20 cellular contexts compared by ENCODE assay signal in genomic region chr2:66271777-66272176, GRCh38.
"Had no signal": no experiment of that assay in that cellular context is flagged by ENCODE, and none has a peak within 500 bp of the region (broad histone marks: within the 10 kb centered on the region; RNA-seq: fewer than 3 reads in every experiment).

No MANE protein-coding gene starts in this region.

- ATAC-seq: left colon; naive thymus-derived CD8-positive, alpha-beta T cell; stimulated activated naive B cell treated with anti-CD40 and anti-IgM and Interleukin-4, amounts not matched to agents 10 μg/mL and 1 μg/mL and 100 μg/mL, for 72 hours; stimulated activated naive CD8-positive, alpha-beta T cell treated with anti-CD3 and anti-CD28 coated beads, Interleukin-15, amount 100 ng/mL, for 72 hours had no signal

- H3K27ac Mint-ChIP-seq: naive thymus-derived CD8-positive, alpha-beta T cell; neural progenitor cell; stimulated activated naive B cell treated with anti-CD40 and anti-IgM and Interleukin-4, amounts not matched to agents 10 μg/mL and 1 μg/mL and 100 μg/mL, for 72 hours; stimulated activated naive CD8-positive, alpha-beta T cell treated with anti-CD3 and anti-CD28 coated beads, Interleukin-15, amount 100 ng/mL, for 72 hours had no signal

- H3K4me3 Mint-ChIP-seq: naive thymus-derived CD8-positive, alpha-beta T cell; neural progenitor cell; stimulated activated naive B cell treated with anti-CD40 and anti-IgM and Interleukin-4, amounts not matched to agents 10 μg/mL and 1 μg/mL and 100 μg/mL, for 72 hours; stimulated activated naive CD8-positive, alpha-beta T cell treated with anti-CD3 and anti-CD28 coated beads, Interleukin-15, amount 100 ng/mL, for 72 hours had no signal

- H3K4me1 Mint-ChIP-seq: naive thymus-derived CD8-positive, alpha-beta T cell; neural progenitor cell; stimulated activated naive B cell treated with anti-CD40 and anti-IgM and Interleukin-4, amounts not matched to agents 10 μg/mL and 1 μg/mL and 100 μg/mL, for 72 hours; stimulated activated naive CD8-positive, alpha-beta T cell treated with anti-CD3 and anti-CD28 coated beads, Interleukin-15, amount 100 ng/mL, for 72 hours had no signal

- H3K4me2 ChIP-seq: hepatocyte, neural progenitor cell had no signal

- H3K9me3 Mint-ChIP-seq: neural progenitor cell; stimulated activated naive B cell treated with anti-CD40 and anti-IgM and Interleukin-4, amounts not matched to agents 10 μg/mL and 1 μg/mL and 100 μg/mL, for 72 hours; stimulated activated naive CD8-positive, alpha-beta T cell treated with anti-CD3 and anti-CD28 coated beads, Interleukin-15, amount 100 ng/mL, for 72 hours had no signal

- H3K79me2 ChIP-seq: hepatocyte had no signal

- H3K4me1 ChIP-seq: colonic mucosa, prostate gland, testis, tibial nerve had no signal

- H2AFZ ChIP-seq: hepatocyte, neural progenitor cell had no signal

- H3K4me3 ChIP-seq: colonic mucosa, esophagus squamous epithelium, hepatocyte, neural progenitor cell, ovary, prostate gland, testis, tibial nerve had no signal

- H3K27ac ChIP-seq: colonic mucosa, esophagus squamous epithelium, hepatocyte, neural progenitor cell, ovary, prostate gland, testis, tibial nerve had no signal

- DNase-seq: colonic mucosa; dermis blood vessel endothelial cell; esophagus squamous epithelium; foreskin fibroblast; head of caudate nucleus; kidney; left colon; mesendoderm; naive thymus-derived CD8-positive, alpha-beta T cell; nucleus accumbens; ovary; stimulated activated CD4-positive, alpha-beta T cell treated with anti-CD3 and anti-CD28 coated beads, Interleukin-2, amount 100 ng/mL, for 24 hours; stimulated activated CD4-positive, alpha-beta T cell treated with anti-CD3 and anti-CD28 coated beads, Interleukin-4, amount 100 ng/mL, for 4 hours; stimulated activated naive B cell treated with anti-CD40 and anti-IgM and Interleukin-4, amounts not matched to agents 10 μg/mL and 1 μg/mL and 100 μg/mL, for 72 hours; stimulated activated naive CD8-positive, alpha-beta T cell treated with anti-CD3 and anti-CD28 coated beads, Interleukin-15, amount 100 ng/mL, for 72 hours; testis had no signal

- H3K27me3 ChIP-seq: colonic mucosa, esophagus squamous epithelium, hepatocyte, neural progenitor cell, ovary, testis, tibial nerve had no signal

- H3K9me3 ChIP-seq: colonic mucosa, esophagus squamous epithelium, ovary, prostate gland, testis, tibial nerve had no signal

- H3K27me3 Mint-ChIP-seq: stimulated activated naive B cell treated with anti-CD40 and anti-IgM and Interleukin-4, amounts not matched to agents 10 μg/mL and 1 μg/mL and 100 μg/mL, for 72 hours; stimulated activated naive CD8-positive, alpha-beta T cell treated with anti-CD3 and anti-CD28 coated beads, Interleukin-15, amount 100 ng/mL, for 72 hours had no signal

- FAIRE-seq: kidney had no signal

- H3K36me3 ChIP-seq: colonic mucosa, esophagus squamous epithelium, neural progenitor cell, ovary, prostate gland, tibial nerve had no signal

- H3K36me3 Mint-ChIP-seq: naive thymus-derived CD8-positive, alpha-beta T cell; neural progenitor cell; stimulated activated naive B cell treated with anti-CD40 and anti-IgM and Interleukin-4, amounts not matched to agents 10 μg/mL and 1 μg/mL and 100 μg/mL, for 72 hours had no signal
